In the genomic region with DNA sequence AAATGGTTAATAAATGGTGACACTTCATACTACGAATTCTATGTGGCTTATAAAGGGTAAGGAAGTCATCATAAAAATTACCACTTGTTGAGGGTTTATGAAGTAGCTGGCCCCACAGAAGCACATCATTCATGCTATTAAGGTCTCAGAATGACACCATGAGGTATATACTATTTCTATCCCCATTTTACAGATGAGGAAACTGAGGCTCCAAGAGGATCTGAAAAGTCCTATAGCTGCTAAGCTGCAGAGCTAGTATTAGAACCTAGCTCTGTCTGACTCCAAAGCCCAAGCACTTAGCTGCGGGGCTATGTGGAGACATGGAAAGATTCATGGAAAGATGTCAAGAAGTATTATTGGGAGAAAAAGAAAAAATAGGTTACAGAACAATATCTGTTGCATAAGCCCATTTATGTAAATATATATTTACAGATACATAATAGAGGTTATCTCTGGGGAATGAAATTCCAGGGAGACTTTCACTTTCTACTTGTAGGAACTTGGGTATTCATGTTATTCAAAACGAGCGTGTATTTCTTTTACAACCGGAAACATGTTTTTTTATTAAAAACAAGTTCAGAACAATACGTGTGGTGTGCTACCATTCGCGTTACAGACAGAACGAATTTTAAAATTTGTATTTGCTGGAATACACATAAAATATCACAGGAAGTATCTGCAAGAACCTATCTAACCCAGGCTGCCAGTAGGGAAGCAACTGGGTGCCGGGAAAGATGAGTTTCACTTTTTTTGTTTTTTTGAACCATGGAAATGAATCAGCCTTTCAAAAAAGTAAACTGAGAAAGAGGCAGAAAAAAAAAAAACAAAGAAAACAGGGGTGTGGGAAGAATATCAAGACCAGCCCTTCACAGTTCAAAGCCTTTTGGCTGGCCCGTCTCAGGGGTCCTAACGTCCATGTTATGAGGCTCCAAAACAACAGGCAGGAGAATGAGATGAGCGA, we compare ENCODE assay signal across 10 cellular contexts. TPM values are rescaled to one million over a fixed set of nuclear protein-coding genes. Genes with fewer than 3 reads are reported as not detected.
DNase-seq lines count a peak whose midpoint lies in the region; ATAC-seq and TF ChIP-seq lines count a peak whose summit lies in the region.
"Had no signal": no experiment of that assay in that cellular context is flagged by ENCODE, and none has a peak within 500 bp of the region (broad histone marks: within the 10 kb centered on the region; RNA-seq: fewer than 3 reads in every experiment).

No MANE protein-coding gene starts in this region.

- H4K91ac ChIP-seq in mesenchymal stem cell (ENCODE audit: low read length): no peak overlapping the region

- H3K4me3 ChIP-seq in heart right ventricle: peak overlapping the region in 6 of 10 donors; percentile 0 to 38 (median 20)
- H3K4me3 ChIP-seq in mammary epithelial cell (replicated peaks in 1 of 3; ENCODE audit: insufficient read depth in 1 of 3, low read depth in 2 of 3, low read length in 3 of 3): no peak overlapping the region
- H3K4me3 ChIP-seq in mesenchymal stem cell (ENCODE audit: insufficient read depth in 1 of 2, low read depth in 1 of 2, low read length in 2 of 2): peak overlapping the region in 1 of 2 experiments; percentile 66
- H3K4me3 ChIP-seq in upper lobe of left lung: peak overlapping the region in 3 of 4 donors; percentile 12 to 26 (median 13)

- H3K27ac ChIP-seq in heart right ventricle (peak overlapping the region in 1 of 10 donors; percentile 16), mammary epithelial cell (ENCODE audit: insufficient read depth, low read depth, low read length) (no peak overlapping the region), mesenchymal stem cell (ENCODE audit: low read length, poor library complexity, severe bottlenecking) (peak overlapping the region; percentile 43), upper lobe of left lung (peak overlapping the region in 1 of 4 donors; percentile 11)

- intact Hi-C loops in heart right ventricle (cut with DNase I): loop anchor here in 1 of 10 donors (10.0 kb wide), 1 partner anchor 162 kb away; no protein-coding TSS in a partner anchor
- intact Hi-C loops in left ventricle myocardium superior (cut with micrococcal nuclease): loop anchor here (10.0 kb wide), 1 partner anchor 172 kb away; no protein-coding TSS in a partner anchor
- intact Hi-C loops in mammary epithelial cell (cut with micrococcal nuclease): no loop called here

- H2AFZ ChIP-seq in mammary epithelial cell (ENCODE audit: low read depth, low read length) (peak overlapping the region; percentile 41), mesenchymal stem cell (ENCODE audit: low read depth, low read length) (no peak overlapping the region)

- H3K4me1 ChIP-seq in heart right ventricle (peaks cover 0 to 29% (median 0%) of the 10 kb centered on the region in 9 donors), mammary epithelial cell (ENCODE audit: insufficient read depth, low read length) (peaks cover 19% of the 10 kb centered on the region), mesenchymal stem cell (ENCODE audit: control insufficient read depth, insufficient read depth, low read depth, low read length) (peaks cover 28% of the 10 kb centered on the region), upper lobe of left lung (peaks cover 0 to 5% (median 2%) of the 10 kb centered on the region in 4 donors)

- no peak overlapping the region for H4K8ac ChIP-seq in mesenchymal stem cell (ENCODE audit: low read length)

- ATAC-seq in heart right ventricle (no peak), left ventricle myocardium superior (no peak), upper lobe of left lung (ENCODE audit: low FRiP score in 2 of 2) (no peak), esophagus mucosa (no peak)

- dilution Hi-C loops in mammary epithelial cell (cut with HindIII; ENCODE audit: low sequenced_read_pairs): no loop called here

- H3K36me3 ChIP-seq in heart right ventricle (no peaks in the 10 kb centered on the region), mammary epithelial cell (ENCODE audit: insufficient read depth, low read length) (no peaks in the 10 kb centered on the region), mesenchymal stem cell (ENCODE audit: control insufficient read depth in 1 of 2, insufficient read depth in 2 of 2, low read depth in 1 of 2, low read length in 2 of 2) (no peaks in the 10 kb centered on the region), upper lobe of left lung (no peaks in the 10 kb centered on the region)

- no peak for TF ChIP-seq EP300 in upper lobe of left lung (IDR thresholded peaks at IDR 0.05)

- H3K79me2 ChIP-seq in mammary epithelial cell (ENCODE audit: insufficient read depth, low read length): peaks cover 9% of the 10 kb centered on the region

- H3K9me3 ChIP-seq in heart right ventricle (no peaks in the 10 kb centered on the region), mammary epithelial cell (replicated peaks; ENCODE audit: insufficient read depth, low read length) (no peaks in the 10 kb centered on the region), mesenchymal stem cell (ENCODE audit: control insufficient read depth, low read length) (no peaks in the 10 kb centered on the region), upper lobe of left lung (no peaks in the 10 kb centered on the region)

- no peak overlapping the region for H2BK5ac ChIP-seq in mesenchymal stem cell (ENCODE audit: low read depth, low read length, poor library complexity, severe bottlenecking)

- no TSS peak for BruUV-seq in mammary epithelial cell (replicated peaks; lab: Mats Ljungman, UMichigan)

- no peak overlapping the region for H3K4ac ChIP-seq in mesenchymal stem cell (ENCODE audit: low read depth in 1 of 2, low read length in 2 of 2)

- H4K20me1 ChIP-seq in mammary epithelial cell (ENCODE audit: insufficient read depth, low read length): no peaks in the 10 kb centered on the region

- no peak overlapping the region for H2BK120ac ChIP-seq in mesenchymal stem cell (ENCODE audit: low read depth, low read length)

- DNase-seq in heart right ventricle: no peak
- DNase-seq in left ventricle myocardium superior: no peak
- no peak for DNase-seq in mammary epithelial cell
- no peak for DNase-seq in mesenchymal stem cell
- DNase-seq in upper lobe of left lung: no peak
- no peak for DNase-seq in NCI-H1417 treated with DMSO at 0.1 percent for 48 hours (lab: John Stamatoyannopoulos, UW)
- no peak for DNase-seq in SKM-1 treated with dmso at 0.1 percent for 144 hours (lab: John Stamatoyannopoulos, UW; ENCODE audit: unreplicated experiment)
- DNase-seq: activated CD4-positive, alpha-beta T cell treated with anti-CD3 and anti-CD28 coated beads, Interleukin-2, amount 50 U/mL, for 4 hours; NCI-H187 treated with DMSO at 0.1 percent for 48 hours had no signal

- no peak for TF ChIP-seq CTCF in heart right ventricle (IDR thresholded peaks at IDR 0.05)
- no peak for TF ChIP-seq CTCF in mammary epithelial cell (conservative IDR thresholded peaks at IDR 0.05 in 1 of 2, IDR thresholded peaks at IDR 0.05 in 1 of 2; ENCODE audit: extremely low read depth in 1 of 2, insufficient read depth in 1 of 2, low read depth in 1 of 2, low read length in 2 of 2)
- TF ChIP-seq CTCF in upper lobe of left lung (IDR thresholded peaks at IDR 0.05): no peak

- H3K18ac ChIP-seq in mesenchymal stem cell (ENCODE audit: low read depth in 1 of 2, low read length in 2 of 2): no peak overlapping the region

- no peak overlapping the region for H3K23ac ChIP-seq in mesenchymal stem cell (ENCODE audit: low read length in 2 of 2)

- H3K14ac ChIP-seq in mesenchymal stem cell (ENCODE audit: low read length in 2 of 2): no peak overlapping the region

- TF ChIP-seq POLR2A in upper lobe of left lung (IDR thresholded peaks at IDR 0.05): no peak

- H3K27me3 ChIP-seq in heart right ventricle (peaks cover 0 to 17% (median 12%) of the 10 kb centered on the region in 7 donors), mammary epithelial cell (ENCODE audit: insufficient read depth, low read length) (no peaks in the 10 kb centered on the region), mesenchymal stem cell (ENCODE audit: control insufficient read depth in 1 of 2, insufficient read depth in 1 of 2, low read length in 2 of 2) (no peaks in the 10 kb centered on the region), upper lobe of left lung (no peaks in the 10 kb centered on the region)

- 58 to 72% methylated on average over 13 of the region's 13 CpGs for WGBS in heart right ventricle, 2 donors
- WGBS in mammary epithelial cell (ENCODE audit: low coverage, missing lambda C conversion rate): 59% methylated on average over 13 of the region's 13 CpGs
- WGBS in mesenchymal stem cell: 87% methylated on average over 11 of the region's 13 CpGs
- 48 to 52% methylated on average over 13 of the region's 13 CpGs for WGBS in upper lobe of left lung, 2 donors

- no peak overlapping the region for H3K9ac ChIP-seq in mammary epithelial cell (ENCODE audit: insufficient read depth, low read length)
- H3K9ac ChIP-seq in mesenchymal stem cell (ENCODE audit: low read length): peak overlapping the region; percentile 83

- CTCF ChIA-PET in mammary epithelial cell (lab: Charles Lee; ENCODE audit: low non-redundant PET): no interaction called here

- no peak overlapping the region for H2AK5ac ChIP-seq in mesenchymal stem cell (ENCODE audit: low read length, severe bottlenecking)

- in situ Hi-C loops in mammary epithelial cell (cut with MboI; ENCODE audit: low sequenced_read_pairs in 2 of 2): loop anchor here in 1 of 2 donors (10.0 kb wide), 1 partner anchor 162 kb away; no protein-coding TSS in a partner anchor

- no peaks in the 10 kb centered on the region for H3K79me1 ChIP-seq in mesenchymal stem cell (replicated peaks; ENCODE audit: low read length, poor library complexity, severe bottlenecking)

- no peak overlapping the region for H2BK15ac ChIP-seq in mesenchymal stem cell (ENCODE audit: low read depth, poor library complexity, severe bottlenecking)

- no peak overlapping the region for H2BK12ac ChIP-seq in mesenchymal stem cell (ENCODE audit: low read length in 2 of 2)

- H3K4me2 ChIP-seq in mammary epithelial cell (ENCODE audit: insufficient read depth, low read depth, low read length) (peak overlapping the region; percentile 32), mesenchymal stem cell (ENCODE audit: low read length, poor library complexity, severe bottlenecking) (peak overlapping the region; percentile 34)

RNA-seq across cellular contexts. Expression of a gene that starts 13.4 kb away (rescaled TPM):
- 1 to 10 TPM in 1 of 10 donors, under 1 TPM in 2, not detected in 7; 0.12 to 1.2 (median 0.65) TPM for total RNA-seq in heart right ventricle
- under 1 TPM in 1 of 2 donors, not detected in 1; 0.17 TPM for polyA plus RNA-seq in heart right ventricle
- total RNA-seq in left ventricle myocardium superior: not detected
- 10 to 100 TPM; 10.3 to 14.3 TPM for total RNA-seq in mammary epithelial cell
- polyA plus RNA-seq in mammary epithelial cell: 5.4 TPM
- 2.1 TPM for polyA minus RNA-seq in mammary epithelial cell
- polyA plus RNA-seq in mesenchymal stem cell (2013, experiment 1 of 2): 20.4 TPM
- 20.7 TPM for polyA plus RNA-seq in mesenchymal stem cell (2013, experiment 2 of 2)
- 10 to 100 TPM in 3 of 6 donors, 1 to 10 TPM in 3; 7.3 to 63.3 (median 10.4) TPM for total RNA-seq in upper lobe of left lung
- total RNA-seq in esophagus mucosa: 0.68 TPM

RNA-seq across cellular contexts. Expression of a gene that starts 38.3 kb away (rescaled TPM):
- 10 to 100 TPM in 2 of 10 donors, 1 to 10 TPM in 8; 4.4 to 14.9 (median 8.6) TPM for total RNA-seq in heart right ventricle
- 10 to 100 TPM in 1 of 2 donors, under 1 TPM in 1; 0.91 to 17.9 TPM for polyA plus RNA-seq in heart right ventricle
- 10.0 TPM for total RNA-seq in left ventricle myocardium superior
- total RNA-seq in mammary epithelial cell: 1 to 10 TPM in 1 of 2 donors, under 1 TPM in 1; 0.83 to 3.8 TPM
- polyA plus RNA-seq in mammary epithelial cell: 1.3 TPM
- 0.83 TPM for polyA minus RNA-seq in mammary epithelial cell
- polyA plus RNA-seq in mesenchymal stem cell (2013, experiment 1 of 2): 6.1 TPM
- polyA plus RNA-seq in mesenchymal stem cell (2013, experiment 2 of 2): 5.3 TPM
- 1 to 10 TPM in 5 of 6 donors, under 1 TPM in 1; 0.34 to 1.9 (median 1.1) TPM for total RNA-seq in upper lobe of left lung
- total RNA-seq in esophagus mucosa: 0.24 TPM

Comparison
In these comparisons a context has a peak if more than half of its experiments do, and no peak if none do; other contexts are left out.
1. H3K4me3 ChIP-seq: peak in heart right ventricle (6 of 10) and upper lobe of left lung (3 of 4); none in mammary epithelial cell (0 of 3).